Comparison of ENCODE assay signal across 1 cellular context in the genomic region with DNA sequence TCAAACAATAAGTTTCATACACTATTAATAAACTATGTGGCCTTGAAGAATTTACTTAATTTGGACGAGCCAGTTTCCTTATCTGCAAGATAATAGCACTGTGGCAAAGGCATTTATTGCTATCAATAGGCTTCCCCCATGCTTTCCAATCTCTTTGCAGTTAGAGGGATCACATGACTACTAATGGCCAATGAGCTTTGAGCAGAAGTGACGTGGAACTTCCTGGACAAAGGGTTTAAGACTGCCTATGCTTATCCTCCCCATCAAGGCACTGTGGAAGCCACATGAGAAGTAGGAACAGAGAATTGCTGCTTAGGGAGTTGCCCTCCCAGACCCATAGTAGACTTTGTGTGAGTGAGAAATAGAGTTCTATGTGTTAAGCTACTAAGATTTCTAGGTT.
TF ChIP-seq lines count a peak whose summit lies in the region.

No MANE protein-coding gene starts in this region.

TF ChIP-seq in SK-N-SH treated with all-trans-retinoic acid at 6 μM for 48 hours, 23 proteins besides CTCF, POLR2A, EP300 and RAD21 (continued from another document):
- TF ChIP-seq, protein P1, sequence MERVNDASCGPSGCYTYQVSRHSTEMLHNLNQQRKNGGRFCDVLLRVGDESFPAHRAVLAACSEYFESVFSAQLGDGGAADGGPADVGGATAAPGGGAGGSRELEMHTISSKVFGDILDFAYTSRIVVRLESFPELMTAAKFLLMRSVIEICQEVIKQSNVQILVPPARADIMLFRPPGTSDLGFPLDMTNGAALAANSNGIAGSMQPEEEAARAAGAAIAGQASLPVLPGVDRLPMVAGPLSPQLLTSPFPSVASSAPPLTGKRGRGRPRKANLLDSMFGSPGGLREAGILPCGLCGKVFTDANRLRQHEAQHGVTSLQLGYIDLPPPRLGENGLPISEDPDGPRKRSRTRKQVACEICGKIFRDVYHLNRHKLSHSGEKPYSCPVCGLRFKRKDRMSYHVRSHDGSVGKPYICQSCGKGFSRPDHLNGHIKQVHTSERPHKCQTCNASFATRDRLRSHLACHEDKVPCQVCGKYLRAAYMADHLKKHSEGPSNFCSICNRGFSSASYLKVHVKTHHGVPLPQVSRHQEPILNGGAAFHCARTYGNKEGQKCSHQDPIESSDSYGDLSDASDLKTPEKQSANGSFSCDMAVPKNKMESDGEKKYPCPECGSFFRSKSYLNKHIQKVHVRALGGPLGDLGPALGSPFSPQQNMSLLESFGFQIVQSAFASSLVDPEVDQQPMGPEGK (CRISPR knock-in tag; IDR thresholded peaks at IDR 0.05; ENCODE audit: borderline replicate concordance) = no peak
- TF ChIP-seq, protein P2, sequence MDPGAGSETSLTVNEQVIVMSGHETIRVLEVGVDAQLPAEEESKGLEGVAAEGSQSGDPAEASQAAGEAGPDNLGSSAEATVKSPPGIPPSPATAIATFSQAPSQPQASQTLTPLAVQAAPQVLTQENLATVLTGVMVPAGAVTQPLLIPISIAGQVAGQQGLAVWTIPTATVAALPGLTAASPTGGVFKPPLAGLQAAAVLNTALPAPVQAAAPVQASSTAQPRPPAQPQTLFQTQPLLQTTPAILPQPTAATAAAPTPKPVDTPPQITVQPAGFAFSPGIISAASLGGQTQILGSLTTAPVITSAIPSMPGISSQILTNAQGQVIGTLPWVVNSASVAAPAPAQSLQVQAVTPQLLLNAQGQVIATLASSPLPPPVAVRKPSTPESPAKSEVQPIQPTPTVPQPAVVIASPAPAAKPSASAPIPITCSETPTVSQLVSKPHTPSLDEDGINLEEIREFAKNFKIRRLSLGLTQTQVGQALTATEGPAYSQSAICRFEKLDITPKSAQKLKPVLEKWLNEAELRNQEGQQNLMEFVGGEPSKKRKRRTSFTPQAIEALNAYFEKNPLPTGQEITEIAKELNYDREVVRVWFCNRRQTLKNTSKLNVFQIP (CRISPR knock-in tag; IDR thresholded peaks at IDR 0.05; ENCODE audit: borderline replicate concordance, low read depth) = no peak
- TF ChIP-seq CSDC2 (CRISPR knock-in tag; IDR thresholded peaks at IDR 0.05) = no peak
- no peak for TF ChIP-seq OSR1 (CRISPR knock-in tag; IDR thresholded peaks at IDR 0.05)
- no peak for TF ChIP-seq ZC3H10 (CRISPR knock-in tag; IDR thresholded peaks at IDR 0.05)
- TF ChIP-seq PPARA (CRISPR knock-in tag; IDR thresholded peaks at IDR 0.05; ENCODE audit: borderline replicate concordance) = no peak
- TF ChIP-seq ESRRG (CRISPR knock-in tag; IDR thresholded peaks at IDR 0.05) = no peak
- TF ChIP-seq, protein P3, sequence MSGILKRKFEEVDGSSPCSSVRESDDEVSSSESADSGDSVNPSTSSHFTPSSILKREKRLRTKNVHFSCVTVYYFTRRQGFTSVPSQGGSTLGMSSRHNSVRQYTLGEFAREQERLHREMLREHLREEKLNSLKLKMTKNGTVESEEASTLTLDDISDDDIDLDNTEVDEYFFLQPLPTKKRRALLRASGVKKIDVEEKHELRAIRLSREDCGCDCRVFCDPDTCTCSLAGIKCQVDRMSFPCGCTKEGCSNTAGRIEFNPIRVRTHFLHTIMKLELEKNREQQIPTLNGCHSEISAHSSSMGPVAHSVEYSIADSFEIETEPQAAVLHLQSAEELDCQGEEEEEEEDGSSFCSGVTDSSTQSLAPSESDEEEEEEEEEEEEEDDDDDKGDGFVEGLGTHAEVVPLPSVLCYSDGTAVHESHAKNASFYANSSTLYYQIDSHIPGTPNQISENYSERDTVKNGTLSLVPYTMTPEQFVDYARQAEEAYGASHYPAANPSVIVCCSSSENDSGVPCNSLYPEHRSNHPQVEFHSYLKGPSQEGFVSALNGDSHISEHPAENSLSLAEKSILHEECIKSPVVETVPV (CRISPR knock-in tag; IDR thresholded peaks at IDR 0.05) = no peak
- no peak for TF ChIP-seq ZFP3 (CRISPR knock-in tag; IDR thresholded peaks at IDR 0.05)
- TF ChIP-seq ZNF8 (CRISPR knock-in tag; IDR thresholded peaks at IDR 0.05) = no peak
- no peak for TF ChIP-seq ARNTL (CRISPR knock-in tag; IDR thresholded peaks at IDR 0.05; ENCODE audit: borderline replicate concordance, low read depth)
- no peak for TF ChIP-seq ZNF70 (CRISPR knock-in tag; IDR thresholded peaks at IDR 0.05)
